ENCODE assay signal across 8 cellular contexts in the genomic region with DNA sequence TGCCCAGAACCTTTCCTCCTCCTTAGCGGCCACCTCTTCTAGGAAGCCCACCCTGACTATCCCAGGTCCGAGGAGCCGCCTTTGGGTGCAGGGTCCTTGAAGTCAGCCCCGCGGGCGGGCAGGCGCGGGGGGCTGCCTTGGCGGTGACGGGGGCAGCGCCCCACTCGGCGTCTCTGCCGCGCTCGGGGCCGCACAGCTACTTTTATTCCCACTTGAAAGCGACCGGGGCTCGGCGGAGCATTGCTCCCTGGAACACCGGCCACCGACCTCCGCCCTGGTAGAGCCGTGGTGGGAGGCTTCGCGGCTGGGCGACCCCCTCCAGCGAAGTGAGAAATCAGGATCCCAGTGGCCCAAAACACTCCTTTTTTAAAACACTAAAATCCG. TPM values are rescaled to one million over a fixed set of nuclear protein-coding genes. Genes with fewer than 3 reads are reported as not detected.
DNase-seq lines count a peak whose midpoint lies in the region; ATAC-seq and TF ChIP-seq lines count a peak whose summit lies in the region.

No MANE protein-coding gene starts in this region.

- peak overlapping the region; percentile 64 for H3K4me3 ChIP-seq in GM12865 (ENCODE audit: low read depth, low read length)
- peak overlapping the region; percentile 33 for H3K4me3 ChIP-seq in SJSA1
- H3K4me3 ChIP-seq in esophagus muscularis mucosa: peak overlapping the region; percentile 58 to 69 (median 60)
- H3K4me3 ChIP-seq in sigmoid colon: peak overlapping the region in 3 of 4 donors; percentile 49 to 57 (median 54)

- no peak overlapping the region for H3K27ac ChIP-seq in SJSA1
- H3K27ac ChIP-seq in esophagus muscularis mucosa (replicated peaks in 1 of 4): peak overlapping the region; percentile 61 to 85 (median 72)
- H3K27ac ChIP-seq in sigmoid colon: peak overlapping the region; percentile 24 to 72 (median 54)

- no peak for TF ChIP-seq CTCF in GM12865 (IDR thresholded peaks at IDR 0.05; ENCODE audit: insufficient read depth, low read depth, low read length, missing control alignments)
- no peak for TF ChIP-seq CTCF in esophagus muscularis mucosa (IDR thresholded peaks at IDR 0.05)
- no peak for TF ChIP-seq CTCF in sigmoid colon (IDR thresholded peaks at IDR 0.05)

- TF ChIP-seq POLR2A in esophagus muscularis mucosa (IDR thresholded peaks at IDR 0.05; ENCODE audit: low read depth): no peak
- no peak for TF ChIP-seq POLR2A in sigmoid colon (IDR thresholded peaks at IDR 0.05)

- 6% methylated on average over 12 of the region's 30 CpGs for WGBS in esophagus muscularis mucosa
- whole genome bisulfite sequencing in sigmoid colon, 2 donors: 3 to 5% methylated on average over 30 of the region's 30 CpGs

- H3K27me3 ChIP-seq in SJSA1 (replicated peaks) (peaks cover 32% of the 10 kb centered on the region), esophagus muscularis mucosa (peaks cover 0 to 10% (median 0%) of the 10 kb centered on the region in 4 donors), sigmoid colon (peaks cover 4 to 39% (median 23%) of the 10 kb centered on the region in 3 donors)

- no peak for DNase-seq in GM12865 (ENCODE audit: low read depth)
- DNase-seq in SJSA1 (ENCODE audit: low read depth in 1 of 2, low spot score in 2 of 2): no peak
- no peak for DNase-seq in esophagus muscularis mucosa (ENCODE audit: extremely low spot score)
- DNase-seq in sigmoid colon: no peak
- no peak for DNase-seq in NCI-H2029 treated with DMSO at 0.1 percent for 48 hours (lab: John Stamatoyannopoulos, UW)
- DNase-seq in left colon: no peak
- no peak for DNase-seq in germinal center (ENCODE audit: low spot score)
- no peak for DNase-seq in activated effector memory CD4-positive, alpha-beta T cell treated with anti-CD3 and anti-CD28 coated beads, Interleukin-2, amount 50 U/mL, for 16 hours

- H3K9me3 ChIP-seq in SJSA1 (replicated peaks): peaks cover 9% of the 10 kb centered on the region
- no peaks in the 10 kb centered on the region for H3K9me3 ChIP-seq in esophagus muscularis mucosa
- H3K9me3 ChIP-seq in sigmoid colon: no peaks in the 10 kb centered on the region

- no peak for TF ChIP-seq EP300 in esophagus muscularis mucosa (IDR thresholded peaks at IDR 0.05)
- TF ChIP-seq EP300 in sigmoid colon (IDR thresholded peaks at IDR 0.05): no peak

- intact Hi-C loops in esophagus muscularis mucosa (cut with DNase I): no loop called here
- intact Hi-C loops in sigmoid colon (cut with DNase I): no loop called here
- intact Hi-C loops in left colon (cut with DNase I, micrococcal nuclease): loop anchor here in 1 of 2 donors (10.0 kb wide), 1 partner anchor 54 kb away; the partner anchor contains the start of gene DENND6B

- H3K4me1 ChIP-seq in SJSA1 (replicated peaks) (peaks cover 14% of the 10 kb centered on the region), esophagus muscularis mucosa (peaks cover 61 to 83% (median 72%) of the 10 kb centered on the region in 4 donors), sigmoid colon (peaks cover 0 to 59% (median 48%) of the 10 kb centered on the region in 4 donors)

- no peak for ATAC-seq in left colon

- H3K36me3 ChIP-seq in SJSA1: peaks cover 16% of the 10 kb centered on the region
- peaks cover 9 to 13% (median 12%) of the 10 kb centered on the region in 4 donors for H3K36me3 ChIP-seq in esophagus muscularis mucosa
- peaks cover 0 to 12% (median 10%) of the 10 kb centered on the region in 4 donors for H3K36me3 ChIP-seq in sigmoid colon

RNA-seq across cellular contexts. Expression of gene MAPK11, which starts 0.8 kb away (rescaled TPM):
- 1.3 and 2.2 TPM in 2 replicates for total RNA-seq in SJSA1 (2014; rRNA removed; shearing (Covaris generic))
- total RNA-seq in esophagus muscularis mucosa (10 to 100 TPM in 2 of 4 donors, 1 to 10 TPM in 2; 3.7 to 12.5 (median 10.1) TPM), sigmoid colon (1 to 10 TPM in 3 of 4 donors, under 1 TPM in 1; 0.82 to 6.6 (median 4.5) TPM), left colon (1 to 10 TPM; 1.2 to 1.9 TPM)
- polyA plus RNA-seq in sigmoid colon: 1 to 10 TPM in 2 of 3 donors, under 1 TPM in 1; 0.23 to 7.3 (median 1.2) TPM

RNA-seq across cellular contexts. Expression of gene MAPK12, which starts 9.5 kb away (rescaled TPM):
- total RNA-seq in SJSA1 (2014; rRNA removed; shearing (Covaris generic)): 1.9 and 4.8 TPM in 2 replicates
- total RNA-seq in esophagus muscularis mucosa (10 to 100 TPM in 3 of 4 donors, 1 to 10 TPM in 1; 5.8 to 22.9 (median 16.1) TPM), sigmoid colon (1 to 10 TPM; 2.5 to 10.0 (median 6.7) TPM), left colon (1 to 10 TPM; 3.0 to 3.1 TPM)
- 1 to 10 TPM in 2 of 3 donors, under 1 TPM in 1; 0.60 to 6.0 (median 2.1) TPM for polyA plus RNA-seq in sigmoid colon

RNA-seq across cellular contexts. Expression of gene HDAC10, which starts 19.9 kb away (rescaled TPM):
- 15.4 and 30.4 TPM in 2 replicates for total RNA-seq in SJSA1 (2014; rRNA removed; shearing (Covaris generic))
- 10 to 100 TPM; 10.2 to 19.5 (median 17.4) TPM for total RNA-seq in esophagus muscularis mucosa
- total RNA-seq in sigmoid colon: 10 to 100 TPM in 3 of 4 donors, 1 to 10 TPM in 1; 7.2 to 47.4 (median 14.9) TPM
- polyA plus RNA-seq in sigmoid colon: 10 to 100 TPM in 2 of 3 donors, 1 to 10 TPM in 1; 8.8 to 45.9 (median 12.0) TPM
- 10 to 100 TPM; 48.3 to 49.2 TPM for total RNA-seq in left colon

RNA-seq across cellular contexts. Expression of gene TUBGCP6, which starts 26.2 kb away (rescaled TPM):
- 17.4 and 25.0 TPM in 2 replicates for total RNA-seq in SJSA1 (2014; rRNA removed; shearing (Covaris generic))
- 10 to 100 TPM; 20.2 to 38.0 (median 30.0) TPM for total RNA-seq in esophagus muscularis mucosa
- total RNA-seq in sigmoid colon: 10 to 100 TPM; 23.5 to 67.0 (median 28.2) TPM
- polyA plus RNA-seq in sigmoid colon: 10 to 100 TPM in 1 of 3 donors, 1 to 10 TPM in 2; 4.6 to 33.4 (median 4.8) TPM
- 10 to 100 TPM; 26.3 to 31.6 TPM for total RNA-seq in left colon

RNA-seq across cellular contexts. Expression of gene PLXNB2, which starts 36.4 kb away (rescaled TPM):
- total RNA-seq in SJSA1 (2014; rRNA removed; shearing (Covaris generic)): 45.9 and 61.7 TPM in 2 replicates
- total RNA-seq in esophagus muscularis mucosa (100 to 1,000 TPM; 115 to 218 (median 154) TPM), sigmoid colon (100 to 1,000 TPM in 1 of 4 donors, 10 to 100 TPM in 3; 60.4 to 150 (median 68.7) TPM), left colon (100 to 1,000 TPM; 290 TPM)
- 100 to 1,000 TPM in 1 of 3 donors, 10 to 100 TPM in 2; 18.6 to 142 (median 35.8) TPM for polyA plus RNA-seq in sigmoid colon
